ENCODE assay signal across 22 cellular contexts in genomic region chr7:152366662-152367061, GRCh38.
DNase-seq lines count a peak whose midpoint lies in the region; ATAC-seq and TF ChIP-seq lines count a peak whose summit lies in the region.
"Had no signal": no experiment of that assay in that cellular context is flagged by ENCODE, and none has a peak within 500 bp of the region (broad histone marks: within the 10 kb centered on the region; RNA-seq: fewer than 3 reads in every experiment).

No MANE protein-coding gene starts in this region.

- TF ChIP-seq CTCF in H9 (conservative IDR thresholded peaks at IDR 0.05) (no peak), psoas muscle (IDR thresholded peaks at IDR 0.05) (no peak), osteocyte (IDR thresholded peaks at IDR 0.05) (no peak)

- H3K9me3 Mint-ChIP-seq in H9 (no peaks in the 10 kb centered on the region), osteocyte (ENCODE audit: unreplicated experiment) (no peaks in the 10 kb centered on the region)
- peaks cover 0 to 3% of the 10 kb centered on the region in 2 donors for H3K9me3 Mint-ChIP-seq in effector memory CD8-positive, alpha-beta T cell

- H2BK5ac ChIP-seq in H9 (ENCODE audit: insufficient read length, low read length) = no peak overlapping the region

- H3K36me3 Mint-ChIP-seq in H9 (ENCODE audit: insufficient read depth in 1 of 3, low read depth in 3 of 3) (peaks cover 2 to 4% (median 2%) of the 10 kb centered on the region in 3 experiments; a peak in 3 of 7 replicates), osteocyte (ENCODE audit: unreplicated experiment) (peaks cover 3% of the 10 kb centered on the region)
- peaks cover 15% of the 10 kb centered on the region for H3K36me3 Mint-ChIP-seq in effector memory CD8-positive, alpha-beta T cell (ENCODE audit: insufficient read depth)

- H3K27ac Mint-ChIP-seq in H9 (peak overlapping the region in 2 of 3 experiments; percentile 41 to 53; a peak in 1 of 7 replicates), osteocyte (ENCODE audit: unreplicated experiment) (no peak overlapping the region)
- peak overlapping the region; percentile 1 to 38 for H3K27ac Mint-ChIP-seq in effector memory CD8-positive, alpha-beta T cell
- H3K27ac Mint-ChIP-seq: activated CD4-positive, alpha-beta T cell treated with anti-CD3 and anti-CD28 coated beads for 36 hours; CD8-positive, alpha-beta T cell had no signal

- no peaks in the 10 kb centered on the region for H4K20me1 ChIP-seq in H9 (ENCODE audit: control insufficient read depth, insufficient read depth, insufficient read length)

- ATAC-seq in effector memory CD8-positive, alpha-beta T cell (replicated peaks) = no peak
- peak; percentile 97 for ATAC-seq in left colon
- ATAC-seq in psoas muscle = peak in 2 of 4 donors; percentile 23 to 32
- ATAC-seq in GM21447 (IDR thresholded peaks at IDR 0.05; ENCODE audit: unreplicated experiment) = no peak
- ATAC-seq: activated CD4-positive, alpha-beta T cell treated with anti-CD3 and anti-CD28 coated beads for 36 hours; CD8-positive, alpha-beta T cell had no signal

- H2AFZ ChIP-seq in H9 (ENCODE audit: low read length) = no peak overlapping the region

- peaks cover 44 to 52% of the 10 kb centered on the region in 2 experiments for H3K4me1 Mint-ChIP-seq in H9
- peaks cover 48 to 74% of the 10 kb centered on the region in 2 donors for H3K4me1 Mint-ChIP-seq in effector memory CD8-positive, alpha-beta T cell (ENCODE audit: low read depth in 2 of 2)
- peaks cover 52% of the 10 kb centered on the region for H3K4me1 Mint-ChIP-seq in osteocyte (ENCODE audit: unreplicated experiment)

- no peak overlapping the region for H3K9ac ChIP-seq in H9 (ENCODE audit: extremely low read depth, insufficient read length, low read length)

- no peak overlapping the region for H3K23ac ChIP-seq in H9 (ENCODE audit: insufficient read length, low read depth, low read length)

- no peak overlapping the region for H2AK5ac ChIP-seq in H9 (ENCODE audit: insufficient read length, low read length)

- no peak overlapping the region for H4K91ac ChIP-seq in H9 (ENCODE audit: insufficient read length, low read depth, low read length)

- H3K27me3 ChIP-seq in H9 (ENCODE audit: insufficient read depth, low read length) (no peaks in the 10 kb centered on the region), psoas muscle (ENCODE audit: insufficient read depth in 3 of 3, low read length in 2 of 3) (no peaks in the 10 kb centered on the region)
- H3K27me3 ChIP-seq: ascending aorta, neutrophil had no signal

- H3K4ac ChIP-seq in H9 (ENCODE audit: low read depth, low read length) = no peak overlapping the region

- H2BK120ac ChIP-seq in H9 (ENCODE audit: low read depth, low read length, poor library complexity, severe bottlenecking) = no peak overlapping the region

- H3K14ac ChIP-seq in H9 (ENCODE audit: insufficient read depth, low read length) = no peak overlapping the region

- H3K4me3 Mint-ChIP-seq in H9 (no peak overlapping the region), osteocyte (ENCODE audit: unreplicated experiment) (no peak overlapping the region)
- no peak overlapping the region for H3K4me3 Mint-ChIP-seq in effector memory CD8-positive, alpha-beta T cell
- H3K4me3 Mint-ChIP-seq: activated CD4-positive, alpha-beta T cell treated with anti-CD3 and anti-CD28 coated beads for 36 hours; CD8-positive, alpha-beta T cell had no signal

- H3K23me2 ChIP-seq in H9 (ENCODE audit: insufficient read length, low read depth, low read length, poor library complexity, severe bottlenecking) = no peaks in the 10 kb centered on the region

- no peak overlapping the region for H3K4me3 ChIP-seq in psoas muscle
- H3K4me3 ChIP-seq: SK-N-MC had no signal

- H3T11ph ChIP-seq in H9 (ENCODE audit: low read length) = no peak overlapping the region

- no peak overlapping the region for H2BK12ac ChIP-seq in H9 (ENCODE audit: insufficient read length, low read depth, low read length)

- intact Hi-C loops in left colon (cut with DNase I, micrococcal nuclease) (no loop called here), psoas muscle (cut with DNase I) (no loop called here)

- no peaks in the 10 kb centered on the region for H3K36me3 ChIP-seq in psoas muscle (ENCODE audit: insufficient read depth in 1 of 2, low read depth in 1 of 2)
- H3K36me3 ChIP-seq: ascending aorta, neutrophil had no signal

- no peak overlapping the region for H4K5ac ChIP-seq in H9 (ENCODE audit: insufficient read length, low read depth, low read length)

- H4K8ac ChIP-seq in H9 (replicated peaks; ENCODE audit: insufficient read length, low read depth, low read length) = no peak overlapping the region

- no CpG with 5 or more reads among the region's 32 CpGs for WGBS in H9 (ENCODE audit: extremely low coverage, insufficient read length, low lambda C conversion rate)
- 68 to 84% (median 71%) methylated on average over 32 of the region's 32 CpGs for WGBS in psoas muscle, 3 donors

- H3K79me2 ChIP-seq in H9 (ENCODE audit: insufficient read depth, low read length) = peaks cover 5% of the 10 kb centered on the region; the same call in 1 of the 2 replicates

- no peak overlapping the region for H2BK15ac ChIP-seq in H9 (ENCODE audit: low read depth, low read length)

- H3K27ac ChIP-seq in H9 (ENCODE audit: insufficient read length, low read depth, low read length) = no peak overlapping the region
- H3K27ac ChIP-seq in psoas muscle = peak overlapping the region; percentile 48
- H3K27ac ChIP-seq: ascending aorta, epithelial cell of prostate, neutrophil, SK-N-MC had no signal

- H3K56ac ChIP-seq in H9 (ENCODE audit: insufficient read length, low read depth, low read length) = no peak overlapping the region

- DNase-seq in H9 = no peak
- no peak for DNase-seq in effector memory CD8-positive, alpha-beta T cell
- DNase-seq in left colon = peak; percentile 31 to 60
- peak in 1 of 2 donors; percentile 53 for DNase-seq in psoas muscle
- DNase-seq in DMS153 treated with DMSO at 0.1 percent for 48 hours (lab: John Stamatoyannopoulos, UW; ENCODE audit: unreplicated experiment) = no peak
- DNase-seq in T1000 (lab: John Stamatoyannopoulos, UW) = no peak
- DNase-seq in osteocyte (ENCODE audit: extremely low spot score, unreplicated experiment) = no peak
- DNase-seq: activated CD4-positive, alpha-beta T cell treated with anti-CD3 and anti-CD28 coated beads for 36 hours; activated CD8-positive, alpha-beta memory T cell treated with anti-CD3 and anti-CD28 coated beads, Interleukin-2, amount 50 U/mL, for 4 hours; activated naive CD4-positive, alpha-beta T cell; CD8-positive, alpha-beta T cell; glutamatergic neuron; immature natural killer cell; midbrain; NCI-H1092; NCI-H69; stimulated activated CD4-positive, alpha-beta T cell treated with anti-CD3 and anti-CD28 coated beads, Interleukin-4, amount 100 ng/mL, for 1 hour had no signal

- no peak overlapping the region for H3K4me2 ChIP-seq in H9 (ENCODE audit: insufficient read depth, insufficient read length, low read length)

- no peaks in the 10 kb centered on the region; the same call in 1 of the 2 replicates for H3K4me1 ChIP-seq in H9 (ENCODE audit: insufficient read depth, low read length)
- H3K4me1 ChIP-seq in psoas muscle = peaks cover 71% of the 10 kb centered on the region

- no peak overlapping the region for H2BK20ac ChIP-seq in H9 (ENCODE audit: low read depth, low read length, poor library complexity, severe bottlenecking)

- no peaks in the 10 kb centered on the region for H3K9me3 ChIP-seq in H9 (ENCODE audit: control insufficient read depth, low read depth, low read length)
- H3K9me3 ChIP-seq in psoas muscle = no peaks in the 10 kb centered on the region
- H3K9me3 ChIP-seq: ascending aorta, neutrophil had no signal

- H3K79me1 ChIP-seq in H9 (ENCODE audit: insufficient read depth, low read depth, low read length, poor library complexity, severe bottlenecking) = no peaks in the 10 kb centered on the region

- H3K18ac ChIP-seq in H9 (ENCODE audit: insufficient read length, low read depth, low read length) = no peak overlapping the region

- no peaks in the 10 kb centered on the region for H3K27me3 Mint-ChIP-seq in H9 (ENCODE audit: low read depth)
- no peaks in the 10 kb centered on the region for H3K27me3 Mint-ChIP-seq in effector memory CD8-positive, alpha-beta T cell
- no peaks in the 10 kb centered on the region for H3K27me3 Mint-ChIP-seq in osteocyte (ENCODE audit: unreplicated experiment)
- H3K27me3 Mint-ChIP-seq: activated CD4-positive, alpha-beta T cell treated with anti-CD3 and anti-CD28 coated beads for 36 hours had no signal

Comparison
In these comparisons a context has a peak if more than half of its experiments do, and no peak if none do; other contexts are left out.
1. DNase-seq: peak in left colon (2 of 2); none in H9 (single experiment), effector memory CD8-positive, alpha-beta T cell (0 of 3), DMS153 treated with DMSO at 0.1 percent for 48 hours (single experiment), T1000 (single experiment) and osteocyte (single experiment).